9 cellular contexts compared by ENCODE assay signal in genomic region chr4:82899339-82899738, GRCh38. TPM values are rescaled to one million over a fixed set of nuclear protein-coding genes. Genes with fewer than 3 reads are reported as not detected.
DNase-seq lines count a peak whose midpoint lies in the region; TF ChIP-seq lines count a peak whose summit lies in the region.
"Had no signal": no experiment of that assay in that cellular context is flagged by ENCODE, and none has a peak within 500 bp of the region (broad histone marks: within the 10 kb centered on the region; RNA-seq: fewer than 3 reads in every experiment).

No MANE protein-coding gene starts in this region.

- no peaks in the 10 kb centered on the region for H3K27me3 ChIP-seq in HL-60 (ENCODE audit: insufficient read depth, poor library complexity, severe bottlenecking)
- no peaks in the 10 kb centered on the region for H3K27me3 ChIP-seq in mononuclear cell (ENCODE audit: insufficient read depth, low read length)

- no peak overlapping the region for H3K27ac Mint-ChIP-seq in activated CD4-positive, alpha-beta memory T cell treated with anti-CD3 and anti-CD28 coated beads, Interleukin-2, amount 10 ng/mL, durations not matched to agents 7 days and 5 days
- H3K27ac Mint-ChIP-seq in activated T-cell treated with anti-CD3 and anti-CD28 coated beads, Interleukin-2, amount 50 U/mL, for 24 hours: no peak overlapping the region

- no peak for TF ChIP-seq CTCF in HL-60 (IDR thresholded peaks at IDR 0.05; ENCODE audit: insufficient read depth, low read length)
- no peak for TF ChIP-seq CTCF in choroid plexus epithelial cell (conservative IDR thresholded peaks at IDR 0.05; ENCODE audit: low read depth, low read length)

- H3K27ac ChIP-seq in HL-60 (replicated peaks): peak overlapping the region; percentile 91

- H3K4me3 Mint-ChIP-seq in activated CD4-positive, alpha-beta memory T cell treated with anti-CD3 and anti-CD28 coated beads, Interleukin-2, amount 10 ng/mL, durations not matched to agents 7 days and 5 days: no peak overlapping the region
- H3K4me3 Mint-ChIP-seq in activated T-cell treated with anti-CD3 and anti-CD28 coated beads, Interleukin-2, amount 50 U/mL, for 24 hours: no peak overlapping the region

- H3K4me3 ChIP-seq in HL-60 (replicated peaks; ENCODE audit: insufficient read depth, low read length): peak overlapping the region; percentile 68
- peak overlapping the region; percentile 85 for H3K4me3 ChIP-seq in choroid plexus epithelial cell (ENCODE audit: low read depth, low read length)
- peak overlapping the region; percentile 90 for H3K4me3 ChIP-seq in mononuclear cell (ENCODE audit: low read length)

- CTCF ChIA-PET in activated CD4-positive, alpha-beta memory T cell treated with anti-CD3 and anti-CD28 coated beads, Interleukin-2, amount 10 ng/mL, durations not matched to agents 7 days and 5 days (lab: Charles Lee): interaction anchor here (0.7 to 3.6 kb wide), 13 partner anchors 7 to 468 kb away, joined by 3 to 22 read pairs (median 5); partner anchors contain the start of genes COPS4, COQ2 and LIN54

- H3K9me3 ChIP-seq in mononuclear cell (ENCODE audit: low read depth, low read length): no peaks in the 10 kb centered on the region

- DNase-seq in A172 (ENCODE audit: low spot score): peak; percentile 6
- DNase-seq in HL-60 (ENCODE audit: low read depth in 1 of 2, low spot score in 1 of 2): no peak
- peak; percentile 36 for DNase-seq in choroid plexus epithelial cell (ENCODE audit: low read depth)
- no peak for DNase-seq in activated CD4-positive, alpha-beta memory T cell treated with anti-CD3 and anti-CD28 coated beads, Interleukin-2, amount 10 ng/mL, durations not matched to agents 7 days and 5 days
- no peak for DNase-seq in cerebellum (ENCODE audit: low spot score)
- no peak for DNase-seq in activated T-cell treated with anti-CD3 and anti-CD28 coated beads, Interleukin-2, amount 50 U/mL, for 24 hours
- DNase-seq in germinal center (ENCODE audit: low spot score): no peak
- DNase-seq: GDM1 had no signal

- H3K9me3 Mint-ChIP-seq in activated CD4-positive, alpha-beta memory T cell treated with anti-CD3 and anti-CD28 coated beads, Interleukin-2, amount 10 ng/mL, durations not matched to agents 7 days and 5 days: no peaks in the 10 kb centered on the region
- H3K9me3 Mint-ChIP-seq in activated T-cell treated with anti-CD3 and anti-CD28 coated beads, Interleukin-2, amount 50 U/mL, for 24 hours: no peaks in the 10 kb centered on the region

- peaks cover 4% of the 10 kb centered on the region for H3K27me3 Mint-ChIP-seq in activated CD4-positive, alpha-beta memory T cell treated with anti-CD3 and anti-CD28 coated beads, Interleukin-2, amount 10 ng/mL, durations not matched to agents 7 days and 5 days
- H3K27me3 Mint-ChIP-seq in activated T-cell treated with anti-CD3 and anti-CD28 coated beads, Interleukin-2, amount 50 U/mL, for 24 hours: no peaks in the 10 kb centered on the region

- POLR2A ChIA-PET in activated CD4-positive, alpha-beta memory T cell treated with anti-CD3 and anti-CD28 coated beads, Interleukin-2, amount 10 ng/mL, durations not matched to agents 7 days and 5 days (lab: Charles Lee): interaction anchor here (0.8 to 3.6 kb wide), 17 partner anchors 9 to 556 kb away, joined by 3 to 58 read pairs (median 8); partner anchors contain the start of genes COPS4, COQ2, HELQ and LIN54

- peaks cover 21% of the 10 kb centered on the region for H3K36me3 Mint-ChIP-seq in activated CD4-positive, alpha-beta memory T cell treated with anti-CD3 and anti-CD28 coated beads, Interleukin-2, amount 10 ng/mL, durations not matched to agents 7 days and 5 days (ENCODE audit: low read depth)
- H3K36me3 Mint-ChIP-seq in activated T-cell treated with anti-CD3 and anti-CD28 coated beads, Interleukin-2, amount 50 U/mL, for 24 hours (ENCODE audit: low read depth): peaks cover 30% of the 10 kb centered on the region

- H3K4me1 ChIP-seq in mononuclear cell (ENCODE audit: insufficient read depth, low read length): peaks cover 25% of the 10 kb centered on the region

- H3K4me1 Mint-ChIP-seq in activated CD4-positive, alpha-beta memory T cell treated with anti-CD3 and anti-CD28 coated beads, Interleukin-2, amount 10 ng/mL, durations not matched to agents 7 days and 5 days: peaks cover 36% of the 10 kb centered on the region
- peaks cover 54% of the 10 kb centered on the region for H3K4me1 Mint-ChIP-seq in activated T-cell treated with anti-CD3 and anti-CD28 coated beads, Interleukin-2, amount 50 U/mL, for 24 hours (ENCODE audit: low read depth)

RNA-seq across cellular contexts. Expression of gene THAP9, which starts 1.2 kb away (rescaled TPM):
- total RNA-seq in A172 (2014; rRNA removed; shearing (Covaris generic)): 2.9 and 4.6 TPM in 2 replicates
- 4.8 TPM for total RNA-seq in mononuclear cell
- total RNA-seq in activated CD4-positive, alpha-beta memory T cell treated with anti-CD3 and anti-CD28 coated beads, Interleukin-2, amount 10 ng/mL, durations not matched to agents 7 days and 5 days: 1 to 10 TPM; 2.0 to 2.4 TPM
- 18.8 TPM for total RNA-seq in cerebellum

RNA-seq across cellular contexts. Expression of gene SEC31A, which starts 8.4 kb away (rescaled TPM):
- 146 and 150 TPM in 2 replicates for total RNA-seq in A172 (2014; rRNA removed; shearing (Covaris generic))
- total RNA-seq in mononuclear cell: 186 TPM
- total RNA-seq in activated CD4-positive, alpha-beta memory T cell treated with anti-CD3 and anti-CD28 coated beads, Interleukin-2, amount 10 ng/mL, durations not matched to agents 7 days and 5 days: 100 to 1,000 TPM; 102 to 108 TPM
- total RNA-seq in cerebellum: 149 TPM

Comparison
In these comparisons a context has a peak if more than half of its experiments do, and no peak if none do; other contexts are left out.
1. DNase-seq: peak in A172 (single experiment) and choroid plexus epithelial cell (single experiment); none in HL-60 (0 of 2), activated CD4-positive, alpha-beta memory T cell treated with anti-CD3 and anti-CD28 coated beads, Interleukin-2, amount 10 ng/mL, durations not matched to agents 7 days and 5 days (single experiment), cerebellum (single experiment), activated T-cell treated with anti-CD3 and anti-CD28 coated beads, Interleukin-2, amount 50 U/mL, for 24 hours (single experiment) and germinal center (single experiment).
2. Peak in every context shown above with its lines, with median percentiles within 50 percentile points of each other: H3K4me3 ChIP-seq.